Comparison of ENCODE assay signal across 27 cellular contexts in the genomic region with DNA sequence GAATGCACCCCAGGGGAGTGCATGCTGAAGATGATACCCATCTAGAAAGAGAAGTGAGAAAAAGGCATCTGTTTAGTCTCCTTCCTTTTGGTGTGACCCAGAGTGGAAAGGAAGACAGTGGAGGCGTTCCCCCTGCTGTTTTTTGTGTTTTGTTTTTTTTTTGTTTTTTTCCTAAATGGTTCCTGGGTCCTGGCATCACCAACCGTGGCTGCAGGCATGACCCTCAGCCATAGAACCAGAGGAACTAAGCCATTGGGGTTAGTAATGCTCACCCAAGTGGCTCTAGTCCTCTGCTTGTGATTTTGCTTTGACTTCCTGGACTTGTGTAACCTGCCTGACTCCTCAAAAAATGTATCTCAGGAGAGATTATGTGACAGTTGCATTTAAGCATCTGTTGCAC.
"Had no signal": no experiment of that assay in that cellular context is flagged by ENCODE, and none has a peak within 500 bp of the region (broad histone marks: within the 10 kb centered on the region; RNA-seq: fewer than 3 reads in every experiment).

No MANE protein-coding gene starts in this region.

- H3K27me3 Mint-ChIP-seq: dendritic cell treated with granulocyte-macrophage colony-stimulating factor and Interleukin-4, amounts not matched to agents 40 ng/mL and 50 ng/mL, for 4 days; effector memory CD8-positive, alpha-beta T cell had no signal

- H3K4me1 ChIP-seq: colonic mucosa, esophagus muscularis mucosa, esophagus squamous epithelium, foreskin keratinocyte, gastrocnemius medialis, gastroesophageal sphincter, heart left ventricle, heart right ventricle had no signal

- H3K4me3 Mint-ChIP-seq: dendritic cell treated with granulocyte-macrophage colony-stimulating factor and Interleukin-4, amounts not matched to agents 40 ng/mL and 50 ng/mL, for 4 days; effector memory CD8-positive, alpha-beta T cell had no signal

- H3K27ac Mint-ChIP-seq: dendritic cell treated with granulocyte-macrophage colony-stimulating factor and Interleukin-4, amounts not matched to agents 40 ng/mL and 50 ng/mL, for 4 days; effector memory CD8-positive, alpha-beta T cell had no signal

- H3K4me3 ChIP-seq: colonic mucosa, coronary artery, dorsolateral prefrontal cortex, esophagus muscularis mucosa, esophagus squamous epithelium, gastrocnemius medialis, gastroesophageal sphincter, heart left ventricle, heart right ventricle had no signal

- FAIRE-seq: colon, endometrium, endothelial cell of umbilical vein, frontal cortex had no signal

- H3K27ac ChIP-seq: colonic mucosa, coronary artery, dorsolateral prefrontal cortex, epithelial cell of prostate, esophagus muscularis mucosa, esophagus squamous epithelium, foreskin keratinocyte, gastrocnemius medialis, gastroesophageal sphincter, heart left ventricle, heart right ventricle had no signal

- H3K27me3 ChIP-seq: colonic mucosa, dorsolateral prefrontal cortex, esophagus muscularis mucosa, esophagus squamous epithelium, foreskin keratinocyte, gastrocnemius medialis, gastroesophageal sphincter, heart left ventricle, heart right ventricle had no signal

- H3K36me3 ChIP-seq: colonic mucosa, esophagus muscularis mucosa, esophagus squamous epithelium, gastrocnemius medialis, gastroesophageal sphincter, heart left ventricle, heart right ventricle had no signal

- DNase-seq: colonic mucosa; cortex of kidney; dermis blood vessel endothelial cell; dorsolateral prefrontal cortex; effector CD4-positive, alpha-beta T cell; effector CD8-positive, alpha-beta T cell; effector memory CD4-positive, alpha-beta T cell; effector memory CD8-positive, alpha-beta T cell; erythroblast; esophagus squamous epithelium; foreskin fibroblast; foreskin keratinocyte; foreskin melanocyte; gastrocnemius medialis; glutamatergic neuron; head of caudate nucleus; heart left ventricle; heart right ventricle had no signal

- H3K9me3 ChIP-seq: colonic mucosa, gastrocnemius medialis had no signal
